Comparison of ENCODE assay signal across 8 cellular contexts in genomic region chr19:38004100-38004504, GRCh38.
DNase-seq lines count a peak whose midpoint lies in the region; ATAC-seq, FAIRE-seq and TF ChIP-seq lines count a peak whose summit lies in the region.

No MANE protein-coding gene starts in this region.

- TF ChIP-seq POLR2A in stomach (IDR thresholded peaks at IDR 0.05) = no peak
- TF ChIP-seq POLR2A in GM12891 (IDR thresholded peaks at IDR 0.05; ENCODE audit: low read depth, low read length) = no peak

- TF ChIP-seq CTCF in SK-N-SH (IDR thresholded peaks at IDR 0.05) (no peak), right atrium auricular region (IDR thresholded peaks at IDR 0.05) (no peak), stomach (IDR thresholded peaks at IDR 0.05) (no peak)

- ATAC-seq in GM19351 (IDR thresholded peaks at IDR 0.05; ENCODE audit: unreplicated experiment) = peak; percentile 8

- H3K4me1 ChIP-seq in SK-N-SH (ENCODE audit: control insufficient read depth in 1 of 2, insufficient read depth in 2 of 2, low read depth in 1 of 2, low read length in 1 of 2) (peaks cover 25 to 35% of the 10 kb centered on the region in 2 experiments), right atrium auricular region (peaks cover 0 to 37% of the 10 kb centered on the region in 2 donors), stomach (peaks cover 16 to 25% (median 23%) of the 10 kb centered on the region in 4 donors)

- peaks cover 50% of the 10 kb centered on the region for H3K79me2 ChIP-seq in SK-N-SH (ENCODE audit: insufficient read depth)

- 33% methylated on average over 3 of the region's 3 CpGs for WGBS in SK-N-SH (ENCODE audit: low lambda C conversion rate)
- 45 to 63% (median 58%) methylated on average over 3 of the region's 3 CpGs for WGBS in stomach, 5 donors

- H3K9me2 ChIP-seq in SK-N-SH = no peaks in the 10 kb centered on the region

- no peak for TF ChIP-seq RAD21 in SK-N-SH (IDR thresholded peaks at IDR 0.05; ENCODE audit: low read length)

- no peaks in the 10 kb centered on the region for H3K27me3 ChIP-seq in SK-N-SH (ENCODE audit: insufficient read depth)
- H3K27me3 ChIP-seq in right atrium auricular region = no peaks in the 10 kb centered on the region
- no peaks in the 10 kb centered on the region for H3K27me3 ChIP-seq in stomach

- peaks cover 62% of the 10 kb centered on the region for H3F3A ChIP-seq in SK-N-SH (replicated peaks; ENCODE audit: insufficient read depth)

- H3K4me3 ChIP-seq in SK-N-SH (ENCODE audit: low read depth in 2 of 2, low read length in 1 of 2) (peak overlapping the region; percentile 46 to 57), right atrium auricular region (peak overlapping the region; percentile 28 to 49), stomach (peak overlapping the region; percentile 32 to 38 (median 36))

- H4K20me1 ChIP-seq in SK-N-SH (ENCODE audit: insufficient read depth) = no peaks in the 10 kb centered on the region

- H3K27ac ChIP-seq in SK-N-SH (ENCODE audit: low read depth in 2 of 2, low read length in 1 of 2) (peak overlapping the region; percentile 98 to 100), right atrium auricular region (peak overlapping the region; percentile 80 to 84), stomach (peak overlapping the region; percentile 52 to 86 (median 83))

- intact Hi-C loops in stomach (cut with DNase I; ENCODE audit: low total_unique reads) = no loop called here

- H3K9me3 ChIP-seq in SK-N-SH (no peaks in the 10 kb centered on the region), right atrium auricular region (no peaks in the 10 kb centered on the region), stomach (no peaks in the 10 kb centered on the region)

- CTCF ChIA-PET in SK-N-SH (lab: Yijun Ruan, JAX) = interaction anchor here (1.0 to 1.6 kb wide), 4 partner anchors 59 to 221 kb away, joined by 3 to 4 read pairs (median 4); no protein-coding TSS in a partner anchor

- POLR2A ChIA-PET in SK-N-SH (lab: Yijun Ruan, JAX) = interaction anchor here (0.6 to 3.5 kb wide), 15 partner anchors 9 to 206 kb away, joined by 3 to 50 read pairs (median 6); partner anchors contain the start of genes SIPA1L3 and WDR87

- no peak for FAIRE-seq in GM12891 (lab: Jason Lieb, UNC)

- DNase-seq in SK-N-SH (no peak), right atrium auricular region (ENCODE audit: low spot score) (no peak), stomach (no peak), GM12891 (ENCODE audit: insufficient read length, low spot score) (no peak), DMS114 treated with DMSO at 0.1 percent for 48 hours (lab: John Stamatoyannopoulos, UW; ENCODE audit: unreplicated experiment) (no peak), NCI-H1694 treated with DMSO at 0.1 percent for 48 hours (lab: John Stamatoyannopoulos, UW) (no peak)
- no peak for DNase-seq in NK-92 treated with Interleukin-12 subunit alpha and Interleukin-12 subunit beta, amount 100 ng/mL, for 24 hours (lab: John Stamatoyannopoulos, UW)

- H3K9ac ChIP-seq in SK-N-SH = peak overlapping the region; percentile 85

- H3K36me3 ChIP-seq in SK-N-SH (replicated peaks in 1 of 2; ENCODE audit: control insufficient read depth in 1 of 2, insufficient read depth in 2 of 2, low read length in 1 of 2) = no peaks in the 10 kb centered on the region
- H3K36me3 ChIP-seq in right atrium auricular region = no peaks in the 10 kb centered on the region
- H3K36me3 ChIP-seq in stomach = no peaks in the 10 kb centered on the region

- H2AFZ ChIP-seq in SK-N-SH (ENCODE audit: low read depth) = no peak overlapping the region

- TF ChIP-seq EP300 in SK-N-SH (IDR thresholded peaks at IDR 0.05; ENCODE audit: borderline replicate concordance in 1 of 2, low read depth in 1 of 2, low read length in 1 of 2) (no peak), stomach (IDR thresholded peaks at IDR 0.05) (no peak)

- H3K4me2 ChIP-seq in SK-N-SH = peak overlapping the region; percentile 84

TF ChIP-seq in SK-N-SH, 30 proteins besides CTCF, POLR2A, EP300 and RAD21 (continues in another document):
- TF ChIP-seq GABPA (IDR thresholded peaks at IDR 0.05; ENCODE audit: low read depth) (no peak), USF2 (IDR thresholded peaks at IDR 0.05; ENCODE audit: borderline replicate concordance, low read depth, low read length) (no peak), RFX5 (IDR thresholded peaks at IDR 0.05; ENCODE audit: low read length) (no peak), NFIC (IDR thresholded peaks at IDR 0.05; ENCODE audit: borderline replicate concordance) (no peak), MXI1 (IDR thresholded peaks at IDR 0.05; ENCODE audit: low read depth, low read length) (no peak), SIN3A (IDR thresholded peaks at IDR 0.05; ENCODE audit: borderline replicate concordance, low read depth, low read length) (no peak), MEF2A (IDR thresholded peaks at IDR 0.05; ENCODE audit: borderline replicate concordance, low read depth) (no peak), TAF1 (IDR thresholded peaks at IDR 0.05; ENCODE audit: borderline replicate concordance, low read depth, low read length) (no peak), ZBTB33 (IDR thresholded peaks at IDR 0.05; ENCODE audit: borderline replicate concordance, low read depth) (no peak), FOXJ3 (CRISPR knock-in tag; IDR thresholded peaks at IDR 0.05) (no peak), YY1 (IDR thresholded peaks at IDR 0.05; ENCODE audit: low read depth) (no peak), MAX (IDR thresholded peaks at IDR 0.05; ENCODE audit: low read depth) (no peak)

TF ChIP-seq in GM12891, 5 proteins besides CTCF, POLR2A, EP300 and RAD21:
- TF ChIP-seq SPI1 (IDR thresholded peaks at IDR 0.05; ENCODE audit: low read depth, low read length) (no peak), POLR2AphosphoS5 (IDR thresholded peaks at IDR 0.05; ENCODE audit: low read depth, low read length) (no peak), POU2F2 (IDR thresholded peaks at IDR 0.05; ENCODE audit: low read depth, low read length) (no peak), TAF1 (IDR thresholded peaks at IDR 0.05; ENCODE audit: low read depth, low read length) (no peak), PAX5 (IDR thresholded peaks at IDR 0.05; ENCODE audit: insufficient read depth, low read length, severe bottlenecking) (no peak)
